Comparison of ENCODE assay signal across 8 cellular contexts in the genomic region with DNA sequence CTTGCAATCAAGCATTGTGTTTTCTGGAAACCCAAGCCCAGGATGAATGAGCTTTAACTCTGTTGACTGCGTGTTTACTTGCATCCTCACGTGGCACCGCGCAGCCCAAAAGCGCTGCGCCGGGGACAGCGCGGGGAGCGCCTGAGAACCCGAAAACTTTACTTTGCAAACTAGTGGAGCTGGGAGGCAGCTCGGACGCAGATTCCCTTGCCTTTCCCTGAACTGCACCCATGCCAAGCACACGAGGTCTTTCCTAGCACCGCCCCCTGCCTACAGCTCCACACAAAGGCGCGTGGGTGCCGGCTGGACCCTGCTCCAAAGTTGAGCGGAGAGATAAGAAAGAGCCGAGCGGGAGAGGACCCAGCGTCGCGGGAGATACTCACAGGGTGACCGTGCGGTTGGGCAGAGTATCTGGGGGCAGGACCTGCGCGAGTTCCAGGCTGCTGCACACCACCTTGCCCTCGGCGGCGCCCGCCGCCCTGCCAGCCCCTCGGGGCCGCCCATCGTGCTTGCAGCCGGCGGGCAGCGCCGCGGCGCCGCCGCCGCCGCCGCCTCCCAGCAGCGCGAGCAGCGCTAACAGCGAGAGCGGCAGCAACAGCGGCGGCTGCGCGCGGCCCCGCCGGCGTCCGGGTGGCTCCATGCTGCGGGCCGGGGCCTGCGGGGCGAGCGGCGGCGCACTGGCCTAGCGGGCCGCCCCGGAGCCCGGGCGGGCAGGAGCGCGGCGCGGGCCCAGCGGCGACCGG. TPM values are rescaled to one million over a fixed set of nuclear protein-coding genes. Genes with fewer than 3 reads are reported as not detected.
DNase-seq lines count a peak whose midpoint lies in the region; ATAC-seq and TF ChIP-seq lines count a peak whose summit lies in the region.

No MANE protein-coding gene starts in this region.

- peak overlapping the region; percentile 99 for H3K4me3 Mint-ChIP-seq in GM23338

- no peak overlapping the region for H4K5ac ChIP-seq in mesendoderm (ENCODE audit: low read length)

- no peak for TF ChIP-seq CTCF in GM23338 (conservative IDR thresholded peaks at IDR 0.05; ENCODE audit: low read depth in 2 of 2)
- peak; percentile 5 for TF ChIP-seq CTCF in epithelial cell of esophagus (IDR thresholded peaks at IDR 0.05; ENCODE audit: insufficient read depth, low read depth, low read length, missing control alignments)

- peaks cover 24% of the 10 kb centered on the region for H4K20me1 ChIP-seq in GM23338 (replicated peaks; ENCODE audit: insufficient read depth)

- peaks cover 20% of the 10 kb centered on the region for H3K36me3 Mint-ChIP-seq in GM23338 (ENCODE audit: low read depth)

- H3K27ac ChIP-seq in GM23338 (ENCODE audit: low read depth) (peak overlapping the region; percentile 87), mesendoderm (ENCODE audit: low read depth, low read length) (peak overlapping the region; percentile 94)

- H3K4me1 Mint-ChIP-seq in GM23338 = peaks cover 32% of the 10 kb centered on the region

- no peaks in the 10 kb centered on the region for H3K36me3 ChIP-seq in GM23338 (ENCODE audit: insufficient read depth)
- H3K36me3 ChIP-seq in mesendoderm (ENCODE audit: control insufficient read depth, insufficient read depth, low read length) = no peaks in the 10 kb centered on the region

- peak overlapping the region; percentile 99 for H3K27ac Mint-ChIP-seq in GM23338

- H3K4me3 ChIP-seq in GM23338 (peak overlapping the region; percentile 79), epithelial cell of esophagus (ENCODE audit: low read length) (peak overlapping the region; percentile 71), mesendoderm (ENCODE audit: low read length) (peak overlapping the region; percentile 46)

- no peak overlapping the region for H2BK120ac ChIP-seq in mesendoderm (ENCODE audit: low read depth, low read length)

- no peaks in the 10 kb centered on the region for H3K79me2 ChIP-seq in GM23338 (replicated peaks; ENCODE audit: insufficient read depth)
- H3K79me2 ChIP-seq in mesendoderm (ENCODE audit: control insufficient read depth, insufficient read depth, low read length) = peaks cover 45% of the 10 kb centered on the region

- H2BK5ac ChIP-seq in mesendoderm (ENCODE audit: low read length) = peak overlapping the region; percentile 27

- peaks cover 8% of the 10 kb centered on the region for H3K79me1 ChIP-seq in mesendoderm (ENCODE audit: low read length)

- no peak overlapping the region for H4K8ac ChIP-seq in mesendoderm (ENCODE audit: low read depth, low read length)

- H3K23ac ChIP-seq in mesendoderm (ENCODE audit: low read length) = no peak overlapping the region

- H3K9me3 Mint-ChIP-seq in GM23338 = peaks cover 14% of the 10 kb centered on the region

- DNase-seq in COR-L47 (lab: John Stamatoyannopoulos, UW) = peak; percentile 56
- peak; percentile 81 for DNase-seq in GM23338 (ENCODE audit: low spot score)
- peak; percentile 29 to 33 for DNase-seq in NCI-H187 (lab: John Stamatoyannopoulos, UW)
- peak; percentile 1 to 12 for DNase-seq in activated CD4-positive, alpha-beta T cell treated with anti-CD3 and anti-CD28 coated beads for 4 hours
- DNase-seq in epithelial cell of esophagus (ENCODE audit: low read depth) = peak; percentile 78
- DNase-seq in mesendoderm = peak; percentile 88
- DNase-seq in stimulated activated CD8-positive, alpha-beta memory T cell treated with anti-CD3 and anti-CD28 coated beads, Interleukin-2, amount 100 ng/mL, for 48 hours (ENCODE audit: low read depth in 2 of 2) = peak; percentile 2 to 23
- DNase-seq in CD1c-positive myeloid dendritic cell (ENCODE audit: extremely low spot score) = no peak

- WGBS in mesendoderm (ENCODE audit: extremely low coverage, insufficient coverage, low lambda C conversion rate) = no CpG with 5 or more reads among the region's 80 CpGs

- H3K4me1 ChIP-seq in GM23338 (ENCODE audit: insufficient read depth) (peaks cover 26% of the 10 kb centered on the region), mesendoderm (ENCODE audit: control insufficient read depth, low read depth, low read length) (peaks cover 9% of the 10 kb centered on the region)

- H3K56ac ChIP-seq in mesendoderm (ENCODE audit: low read length) = peak overlapping the region; percentile 91

- no peak overlapping the region for H2AK5ac ChIP-seq in mesendoderm (ENCODE audit: low read length)

- H3K27me3 Mint-ChIP-seq in GM23338 (ENCODE audit: insufficient read depth, low read depth, poor library complexity) = peaks cover 11% of the 10 kb centered on the region

- H3K9ac ChIP-seq in mesendoderm (ENCODE audit: low read length) = peak overlapping the region; percentile 78

- H3K27me3 ChIP-seq in GM23338 (ENCODE audit: insufficient read depth) = no peaks in the 10 kb centered on the region
- H3K27me3 ChIP-seq in mesendoderm (ENCODE audit: insufficient read depth, low read length, poor library complexity) = no peaks in the 10 kb centered on the region

- H3K4ac ChIP-seq in mesendoderm (ENCODE audit: low read depth, low read length) = peak overlapping the region; percentile 82

- H2AFZ ChIP-seq in GM23338 = peak overlapping the region; percentile 15; the same call in 1 of the 2 replicates

- peak overlapping the region; percentile 57 for H3K18ac ChIP-seq in mesendoderm (ENCODE audit: low read length)

- no peak overlapping the region for H2BK15ac ChIP-seq in mesendoderm (replicated peaks; ENCODE audit: low read depth)

- H3K4me2 ChIP-seq in GM23338 (peak overlapping the region; percentile 86), mesendoderm (ENCODE audit: low read length) (peak overlapping the region; percentile 71)

- ATAC-seq in GM23338 = peak; percentile 63

- no peaks in the 10 kb centered on the region; the same call in 1 of the 2 replicates for H3K9me2 ChIP-seq in GM23338 (ENCODE audit: insufficient read depth)

- H3F3A ChIP-seq in GM23338 (replicated peaks; ENCODE audit: low read depth) = peaks cover 4% of the 10 kb centered on the region; the same call in 1 of the 2 replicates

TF ChIP-seq in GM23338, 12 proteins besides CTCF, POLR2A, EP300 and RAD21:
- TF ChIP-seq POLR2AphosphoS5 (IDR thresholded peaks at IDR 0.05; ENCODE audit: low read depth) (peak; percentile 60), STAT1 (IDR thresholded peaks at IDR 0.05; ENCODE audit: unreplicated experiment) (no peak)

RNA-seq across cellular contexts. Expression of gene ADGRA3, which starts 0.6 kb away (rescaled TPM):
- 73.9 and 75.3 TPM in 2 replicates for total RNA-seq in GM23338 (2014; rRNA removed; shearing (Covaris generic))
- polyA plus RNA-seq in GM23338 (2016; fragmentation: Nextera tagmentation; extraction: Ambion mirVana) = 14.1 and 16.2 TPM in 2 replicates
- 43.1 TPM for polyA plus RNA-seq in mesendoderm (2013, experiment 1 of 2)
- 41.8 TPM for polyA plus RNA-seq in mesendoderm (2013, experiment 2 of 2)
